In the genomic region with DNA sequence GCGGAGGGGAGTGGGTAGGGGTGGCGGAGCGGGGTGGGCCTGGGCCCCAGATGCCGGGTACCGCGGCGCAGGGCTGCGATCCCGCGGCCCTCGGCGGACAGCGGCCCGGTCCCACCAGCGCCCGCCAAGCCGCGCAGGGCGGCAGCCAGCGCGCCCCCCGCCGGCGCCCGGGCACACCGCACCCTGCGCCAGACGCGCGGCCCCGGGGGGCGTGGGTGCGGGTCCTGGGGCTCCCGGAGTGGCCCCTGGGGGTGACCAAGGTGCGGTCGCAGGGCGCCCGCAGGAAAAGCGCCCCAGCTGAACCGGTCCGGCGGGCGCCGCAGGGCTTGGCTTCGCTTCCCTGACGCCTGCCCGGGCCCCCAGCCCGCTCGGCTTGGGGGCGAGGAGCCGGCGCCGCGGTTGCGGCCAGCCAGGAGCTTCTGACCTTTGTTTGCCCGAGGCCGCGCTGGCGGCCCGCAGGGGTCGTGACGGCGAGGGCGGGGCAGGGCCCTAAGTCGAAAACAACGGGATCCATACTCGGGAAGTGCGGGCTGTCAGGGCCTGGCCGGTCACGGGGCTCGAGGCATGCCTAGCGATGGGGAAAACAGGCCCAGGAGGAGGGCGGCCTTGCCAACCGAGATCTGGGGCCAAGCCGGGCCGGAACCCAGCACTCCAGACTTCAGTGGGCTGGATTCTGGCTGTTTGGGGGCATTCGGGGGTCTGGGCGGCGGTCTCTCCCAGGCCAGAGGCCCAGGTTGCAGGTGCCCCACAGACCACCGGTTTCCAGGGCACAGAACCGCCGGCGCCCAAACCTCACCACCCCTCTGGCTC, we compare ENCODE assay signal across 1 cellular context.
TF ChIP-seq lines count a peak whose summit lies in the region.

No MANE protein-coding gene starts in this region.

TF ChIP-seq in K562, 482 proteins besides CTCF, POLR2A, EP300 and RAD21 (continued from another document):
- TF ChIP-seq, protein P1, sequence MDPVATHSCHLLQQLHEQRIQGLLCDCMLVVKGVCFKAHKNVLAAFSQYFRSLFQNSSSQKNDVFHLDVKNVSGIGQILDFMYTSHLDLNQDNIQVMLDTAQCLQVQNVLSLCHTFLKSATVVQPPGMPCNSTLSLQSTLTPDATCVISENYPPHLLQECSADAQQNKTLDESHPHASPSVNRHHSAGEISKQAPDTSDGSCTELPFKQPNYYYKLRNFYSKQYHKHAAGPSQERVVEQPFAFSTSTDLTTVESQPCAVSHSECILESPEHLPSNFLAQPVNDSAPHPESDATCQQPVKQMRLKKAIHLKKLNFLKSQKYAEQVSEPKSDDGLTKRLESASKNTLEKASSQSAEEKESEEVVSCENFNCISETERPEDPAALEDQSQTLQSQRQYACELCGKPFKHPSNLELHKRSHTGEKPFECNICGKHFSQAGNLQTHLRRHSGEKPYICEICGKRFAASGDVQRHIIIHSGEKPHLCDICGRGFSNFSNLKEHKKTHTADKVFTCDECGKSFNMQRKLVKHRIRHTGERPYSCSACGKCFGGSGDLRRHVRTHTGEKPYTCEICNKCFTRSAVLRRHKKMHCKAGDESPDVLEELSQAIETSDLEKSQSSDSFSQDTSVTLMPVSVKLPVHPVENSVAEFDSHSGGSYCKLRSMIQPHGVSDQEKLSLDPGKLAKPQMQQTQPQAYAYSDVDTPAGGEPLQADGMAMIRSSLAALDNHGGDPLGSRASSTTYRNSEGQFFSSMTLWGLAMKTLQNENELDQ (CRISPR knock-in tag; IDR thresholded peaks at IDR 0.05; ENCODE audit: borderline replicate concordance) = no peak
- TF ChIP-seq CCNT2 (IDR thresholded peaks at IDR 0.05; ENCODE audit: borderline replicate concordance, extremely low read depth, insufficient read length, low read depth, low read length) (no peak), ZNF143 (CRISPR knock-in tag; IDR thresholded peaks at IDR 0.05) (no peak), GATA2 (CRISPR knock-in tag; IDR thresholded peaks at IDR 0.05) (no peak), CHD2 (IDR thresholded peaks at IDR 0.05; ENCODE audit: low read depth, low read length) (no peak), CTBP1 (IDR thresholded peaks at IDR 0.05; ENCODE audit: borderline replicate concordance) (0 out of 2 replicates have a peak, but pooled peaks have one; percentile 7)
